ENCODE assay signal across 1 cellular context in the genomic region with DNA sequence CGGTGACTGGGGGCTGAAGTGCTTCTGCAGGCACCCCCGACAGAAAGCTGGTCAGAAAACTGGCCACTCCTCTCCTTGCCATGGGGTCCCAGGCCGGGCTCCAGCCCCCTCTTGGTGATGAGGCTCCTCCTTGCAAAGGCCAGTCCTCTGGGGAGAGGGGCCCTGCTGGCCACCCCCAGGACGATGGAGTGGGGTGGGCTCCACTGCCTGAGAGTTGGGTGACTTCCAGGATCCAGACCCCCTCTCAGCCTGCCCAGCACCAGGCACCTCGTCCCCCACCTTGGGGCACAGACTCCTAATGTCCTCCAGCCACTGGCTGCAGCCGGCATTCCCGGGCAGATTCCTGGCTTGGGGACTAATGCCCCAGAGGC.
TF ChIP-seq lines count a peak whose summit lies in the region.

No MANE protein-coding gene starts in this region.

TF ChIP-seq in GM23338, 12 proteins besides CTCF, POLR2A, EP300 and RAD21 (continued from another document):
- TF ChIP-seq, protein P1, sequence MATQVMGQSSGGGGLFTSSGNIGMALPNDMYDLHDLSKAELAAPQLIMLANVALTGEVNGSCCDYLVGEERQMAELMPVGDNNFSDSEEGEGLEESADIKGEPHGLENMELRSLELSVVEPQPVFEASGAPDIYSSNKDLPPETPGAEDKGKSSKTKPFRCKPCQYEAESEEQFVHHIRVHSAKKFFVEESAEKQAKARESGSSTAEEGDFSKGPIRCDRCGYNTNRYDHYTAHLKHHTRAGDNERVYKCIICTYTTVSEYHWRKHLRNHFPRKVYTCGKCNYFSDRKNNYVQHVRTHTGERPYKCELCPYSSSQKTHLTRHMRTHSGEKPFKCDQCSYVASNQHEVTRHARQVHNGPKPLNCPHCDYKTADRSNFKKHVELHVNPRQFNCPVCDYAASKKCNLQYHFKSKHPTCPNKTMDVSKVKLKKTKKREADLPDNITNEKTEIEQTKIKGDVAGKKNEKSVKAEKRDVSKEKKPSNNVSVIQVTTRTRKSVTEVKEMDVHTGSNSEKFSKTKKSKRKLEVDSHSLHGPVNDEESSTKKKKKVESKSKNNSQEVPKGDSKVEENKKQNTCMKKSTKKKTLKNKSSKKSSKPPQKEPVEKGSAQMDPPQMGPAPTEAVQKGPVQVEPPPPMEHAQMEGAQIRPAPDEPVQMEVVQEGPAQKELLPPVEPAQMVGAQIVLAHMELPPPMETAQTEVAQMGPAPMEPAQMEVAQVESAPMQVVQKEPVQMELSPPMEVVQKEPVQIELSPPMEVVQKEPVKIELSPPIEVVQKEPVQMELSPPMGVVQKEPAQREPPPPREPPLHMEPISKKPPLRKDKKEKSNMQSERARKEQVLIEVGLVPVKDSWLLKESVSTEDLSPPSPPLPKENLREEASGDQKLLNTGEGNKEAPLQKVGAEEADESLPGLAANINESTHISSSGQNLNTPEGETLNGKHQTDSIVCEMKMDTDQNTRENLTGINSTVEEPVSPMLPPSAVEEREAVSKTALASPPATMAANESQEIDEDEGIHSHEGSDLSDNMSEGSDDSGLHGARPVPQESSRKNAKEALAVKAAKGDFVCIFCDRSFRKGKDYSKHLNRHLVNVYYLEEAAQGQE (IDR thresholded peaks at IDR 0.05; ENCODE audit: unreplicated experiment) = no peak
- TF ChIP-seq JUNB (IDR thresholded peaks at IDR 0.05; ENCODE audit: unreplicated experiment) = no peak
- TF ChIP-seq, protein P2, sequence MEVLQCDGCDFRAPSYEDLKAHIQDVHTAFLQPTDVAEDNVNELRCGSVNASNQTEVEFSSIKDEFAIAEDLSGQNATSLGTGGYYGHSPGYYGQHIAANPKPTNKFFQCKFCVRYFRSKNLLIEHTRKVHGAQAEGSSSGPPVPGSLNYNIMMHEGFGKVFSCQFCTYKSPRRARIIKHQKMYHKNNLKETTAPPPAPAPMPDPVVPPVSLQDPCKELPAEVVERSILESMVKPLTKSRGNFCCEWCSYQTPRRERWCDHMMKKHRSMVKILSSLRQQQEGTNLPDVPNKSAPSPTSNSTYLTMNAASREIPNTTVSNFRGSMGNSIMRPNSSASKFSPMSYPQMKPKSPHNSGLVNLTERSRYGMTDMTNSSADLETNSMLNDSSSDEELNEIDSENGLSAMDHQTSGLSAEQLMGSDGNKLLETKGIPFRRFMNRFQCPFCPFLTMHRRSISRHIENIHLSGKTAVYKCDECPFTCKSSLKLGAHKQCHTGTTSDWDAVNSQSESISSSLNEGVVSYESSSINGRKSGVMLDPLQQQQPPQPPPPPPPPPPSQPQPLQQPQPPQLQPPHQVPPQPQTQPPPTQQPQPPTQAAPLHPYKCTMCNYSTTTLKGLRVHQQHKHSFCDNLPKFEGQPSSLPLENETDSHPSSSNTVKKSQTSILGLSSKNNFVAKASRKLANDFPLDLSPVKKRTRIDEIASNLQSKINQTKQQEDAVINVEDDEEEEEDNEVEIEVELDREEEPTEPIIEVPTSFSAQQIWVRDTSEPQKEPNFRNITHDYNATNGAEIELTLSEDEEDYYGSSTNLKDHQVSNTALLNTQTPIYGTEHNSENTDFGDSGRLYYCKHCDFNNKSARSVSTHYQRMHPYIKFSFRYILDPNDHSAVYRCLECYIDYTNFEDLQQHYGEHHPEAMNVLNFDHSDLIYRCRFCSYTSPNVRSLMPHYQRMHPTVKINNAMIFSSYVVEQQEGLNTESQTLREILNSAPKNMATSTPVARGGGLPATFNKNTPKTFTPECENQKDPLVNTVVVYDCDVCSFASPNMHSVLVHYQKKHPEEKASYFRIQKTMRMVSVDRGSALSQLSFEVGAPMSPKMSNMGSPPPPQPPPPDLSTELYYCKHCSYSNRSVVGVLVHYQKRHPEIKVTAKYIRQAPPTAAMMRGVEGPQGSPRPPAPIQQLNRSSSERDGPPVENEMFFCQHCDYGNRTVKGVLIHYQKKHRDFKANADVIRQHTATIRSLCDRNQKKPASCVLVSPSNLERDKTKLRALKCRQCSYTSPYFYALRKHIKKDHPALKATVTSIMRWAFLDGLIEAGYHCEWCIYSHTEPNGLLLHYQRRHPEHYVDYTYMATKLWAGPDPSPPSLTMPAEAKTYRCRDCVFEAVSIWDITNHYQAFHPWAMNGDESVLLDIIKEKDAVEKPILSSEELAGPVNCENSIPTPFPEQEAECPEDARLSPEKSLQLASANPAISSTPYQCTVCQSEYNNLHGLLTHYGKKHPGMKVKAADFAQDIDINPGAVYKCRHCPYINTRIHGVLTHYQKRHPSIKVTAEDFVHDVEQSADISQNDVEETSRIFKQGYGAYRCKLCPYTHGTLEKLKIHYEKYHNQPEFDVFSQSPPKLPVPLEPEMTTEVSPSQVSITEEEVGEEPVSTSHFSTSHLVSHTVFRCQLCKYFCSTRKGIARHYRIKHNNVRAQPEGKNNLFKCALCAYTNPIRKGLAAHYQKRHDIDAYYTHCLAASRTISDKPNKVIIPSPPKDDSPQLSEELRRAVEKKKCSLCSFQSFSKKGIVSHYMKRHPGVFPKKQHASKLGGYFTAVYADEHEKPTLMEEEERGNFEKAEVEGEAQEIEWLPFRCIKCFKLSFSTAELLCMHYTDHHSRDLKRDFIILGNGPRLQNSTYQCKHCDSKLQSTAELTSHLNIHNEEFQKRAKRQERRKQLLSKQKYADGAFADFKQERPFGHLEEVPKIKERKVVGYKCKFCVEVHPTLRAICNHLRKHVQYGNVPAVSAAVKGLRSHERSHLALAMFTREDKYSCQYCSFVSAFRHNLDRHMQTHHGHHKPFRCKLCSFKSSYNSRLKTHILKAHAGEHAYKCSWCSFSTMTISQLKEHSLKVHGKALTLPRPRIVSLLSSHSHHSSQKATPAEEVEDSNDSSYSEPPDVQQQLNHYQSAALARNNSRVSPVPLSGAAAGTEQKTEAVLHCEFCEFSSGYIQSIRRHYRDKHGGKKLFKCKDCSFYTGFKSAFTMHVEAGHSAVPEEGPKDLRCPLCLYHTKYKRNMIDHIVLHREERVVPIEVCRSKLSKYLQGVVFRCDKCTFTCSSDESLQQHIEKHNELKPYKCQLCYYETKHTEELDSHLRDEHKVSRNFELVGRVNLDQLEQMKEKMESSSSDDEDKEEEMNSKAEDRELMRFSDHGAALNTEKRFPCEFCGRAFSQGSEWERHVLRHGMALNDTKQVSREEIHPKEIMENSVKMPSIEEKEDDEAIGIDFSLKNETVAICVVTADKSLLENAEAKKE (CRISPR knock-in tag; IDR thresholded peaks at IDR 0.05) = no peak
